27 cellular contexts compared by ENCODE assay signal in genomic region chr10:109838592-109839244, GRCh38.
DNase-seq lines count a peak whose midpoint lies in the region; ATAC-seq, FAIRE-seq and TF ChIP-seq lines count a peak whose summit lies in the region.
"Had no signal": no experiment of that assay in that cellular context is flagged by ENCODE, and none has a peak within 500 bp of the region (broad histone marks: within the 10 kb centered on the region; RNA-seq: fewer than 3 reads in every experiment).

No MANE protein-coding gene starts in this region.

- POLR2A ChIA-PET in K562 (lab: Yijun Ruan, JAX): no interaction called here

- no peak overlapping the region for H3K4me2 ChIP-seq in DND-41 (ENCODE audit: insufficient read depth, low read length)
- H3K4me2 ChIP-seq in K562 (ENCODE audit: insufficient read depth, low read length): no peak overlapping the region
- H3K4me2 ChIP-seq in neural progenitor cell: no peak overlapping the region

- H3K27me3 ChIP-seq in DND-41 (ENCODE audit: insufficient read depth, low read length, poor library complexity) (no peaks in the 10 kb centered on the region), K562 (ENCODE audit: control insufficient read depth in 2 of 2, insufficient read depth in 2 of 2, low read length in 2 of 2) (no peaks in the 10 kb centered on the region), neural progenitor cell (no peaks in the 10 kb centered on the region)
- H3K27me3 ChIP-seq: uterus had no signal

- TF ChIP-seq CTCF in DND-41 (IDR thresholded peaks at IDR 0.05; ENCODE audit: borderline replicate concordance, extremely low read depth, low read length, poor library complexity, severe bottlenecking): peak; percentile 10
- TF ChIP-seq CTCF in K562 (IDR thresholded peaks at IDR 0.05 in 2 of 3, conservative IDR thresholded peaks at IDR 0.05 in 1 of 3; ENCODE audit: insufficient read depth in 2 of 3, low read depth in 1 of 3, low read length in 3 of 3): 0 out of 6 replicates have a peak, but pooled peaks of 1 of the 3 experiments have one; percentile 12
- peak; percentile 36 for TF ChIP-seq CTCF in neural progenitor cell (IDR thresholded peaks at IDR 0.05)

- no peaks in the 10 kb centered on the region for H3K27me3 Mint-ChIP-seq in neural progenitor cell (ENCODE audit: insufficient read depth, low read depth)

- no peaks in the 10 kb centered on the region for H3K4me1 ChIP-seq in DND-41 (ENCODE audit: insufficient read depth, low read length)
- H3K4me1 ChIP-seq in K562 (replicated peaks in 1 of 2; ENCODE audit: control insufficient read depth in 2 of 2, insufficient read depth in 2 of 2, low read length in 2 of 2): no peaks in the 10 kb centered on the region
- no peaks in the 10 kb centered on the region for H3K4me1 ChIP-seq in neural progenitor cell
- H3K4me1 ChIP-seq: foreskin keratinocyte had no signal

- BruUV-seq in K562 (replicated peaks; lab: Mats Ljungman, UMichigan): no TSS peak

- no peak overlapping the region for H3K27ac Mint-ChIP-seq in neural progenitor cell
- H3K27ac Mint-ChIP-seq: activated CD8-positive, alpha-beta T cell treated with anti-CD3 and anti-CD28 coated beads, Interleukin-2, amount 10 ng/mL, durations not matched to agents 7 days and 5 days; memory B cell; stimulated activated naive B cell treated with anti-CD40 and anti-IgM and Interleukin-4, amounts not matched to agents 10 μg/mL and 1 μg/mL and 100 μg/mL, for 72 hours; T-helper 1 cell treated with Interleukin-12 subunit alpha and Interleukin-12 subunit beta and Interleukin-4 antibody, amounts not matched to agents 30 μg/mL and 1 μg/mL, for 36 hours had no signal

- H3K9ac ChIP-seq in DND-41 (ENCODE audit: low read depth, low read length): no peak overlapping the region
- H3K9ac ChIP-seq in K562 (ENCODE audit: insufficient read depth in 1 of 2, low read depth in 2 of 2, low read length in 2 of 2): no peak overlapping the region
- H3K9ac ChIP-seq in neural progenitor cell: no peak overlapping the region
- H3K9ac ChIP-seq: GM23248 had no signal

- H3K9me3 Mint-ChIP-seq in neural progenitor cell: no peaks in the 10 kb centered on the region
- H3K9me3 Mint-ChIP-seq: memory B cell; stimulated activated naive B cell treated with anti-CD40 and anti-IgM and Interleukin-4, amounts not matched to agents 10 μg/mL and 1 μg/mL and 100 μg/mL, for 72 hours; T-helper 1 cell treated with Interleukin-12 subunit alpha and Interleukin-12 subunit beta and Interleukin-4 antibody, amounts not matched to agents 30 μg/mL and 1 μg/mL, for 36 hours had no signal

- H3K4me3 ChIP-seq in DND-41 (ENCODE audit: low read depth in 1 of 2, low read length in 2 of 2) (no peak overlapping the region), K562 (no peak overlapping the region), neural progenitor cell (no peak overlapping the region)
- H3K4me3 ChIP-seq: GM23248, SJSA1, spleen, uterus had no signal

- CTCF ChIA-PET in K562 (lab: Yijun Ruan, JAX; ENCODE audit: low intra/inter-chr PET ratio): no interaction called here

- H3K9me1 ChIP-seq in K562 (ENCODE audit: control insufficient read depth, insufficient read depth, low read length): no peaks in the 10 kb centered on the region

- no peak for TF ChIP-seq POLR2A in K562 (conservative IDR thresholded peaks at IDR 0.05)

- in situ Hi-C loops in K562 (cut with MboI): no loop called here

- no peak overlapping the region for H3K27ac ChIP-seq in DND-41 (ENCODE audit: low read length)
- H3K27ac ChIP-seq in K562 (ENCODE audit: extremely low read depth, low read depth, low read length): no peak overlapping the region
- no peak overlapping the region for H3K27ac ChIP-seq in neural progenitor cell
- H3K27ac ChIP-seq: epithelial cell of prostate, foreskin keratinocyte, GM23248, SJSA1, spleen, uterus had no signal

- no peak for TF ChIP-seq EP300 in K562 (IDR thresholded peaks at IDR 0.05; ENCODE audit: low read length)

- intact Hi-C loops in K562 (cut with micrococcal nuclease): no loop called here

- DNase-seq in DND-41: no peak
- DNase-seq in K562 (ENCODE audit: extremely low read depth in 1 of 4, low spot score in 3 of 4): peak in 1 of 4 experiments; percentile 3
- DNase-seq in neural progenitor cell (ENCODE audit: low spot score): no peak
- no peak for DNase-seq in RKO (ENCODE audit: low spot score)
- no peak for DNase-seq in NCI-H2081 treated with DMSO at 0.1 percent for 48 hours (lab: John Stamatoyannopoulos, UW)
- DNase-seq: activated CD8-positive, alpha-beta T cell treated with anti-CD3 and anti-CD28 coated beads, Interleukin-2, amount 10 ng/mL, durations not matched to agents 7 days and 5 days; activated gamma-delta T cell; activated T-cell treated with anti-CD3 and anti-CD28 coated beads for 4 hours; central memory CD4-positive, alpha-beta T cell; foreskin keratinocyte; GM23248; NCI-H1417; NCI-H2107; NCI-H510A; occipital lobe; spleen; stimulated activated CD4-positive, alpha-beta T cell treated with anti-CD3 and anti-CD28 coated beads, Interleukin-4, amount 100 ng/mL, for 1 hour; stimulated activated naive B cell treated with anti-CD40 and anti-IgM and Interleukin-4, amounts not matched to agents 10 μg/mL and 1 μg/mL and 100 μg/mL, for 72 hours; uterus had no signal

- FAIRE-seq in K562 (lab: Jason Lieb, UNC): no peak
- FAIRE-seq: G401.6, RCC 7860 had no signal

- 3% methylated on average over 5 of the region's 7 CpGs for WGBS in K562 (ENCODE audit: insufficient coverage, low coverage, missing lambda C conversion rate)

- H4K20me1 ChIP-seq in DND-41 (ENCODE audit: insufficient read depth, low read length) (no peaks in the 10 kb centered on the region), K562 (replicated peaks; ENCODE audit: control insufficient read depth, insufficient read depth, low read length) (no peaks in the 10 kb centered on the region), neural progenitor cell (ENCODE audit: low read depth) (no peaks in the 10 kb centered on the region)

- no peaks in the 10 kb centered on the region for H3K36me3 ChIP-seq in DND-41 (ENCODE audit: insufficient read depth, low read length)
- H3K36me3 ChIP-seq in K562 (ENCODE audit: control insufficient read depth, insufficient read depth, low read length): no peaks in the 10 kb centered on the region
- H3K36me3 ChIP-seq in neural progenitor cell: no peaks in the 10 kb centered on the region
- H3K36me3 ChIP-seq: SJSA1, spleen, uterus had no signal

- no peaks in the 10 kb centered on the region for H3F3A ChIP-seq in neural progenitor cell (ENCODE audit: low read depth)

- H3K4me3 Mint-ChIP-seq in neural progenitor cell: no peak overlapping the region
- H3K4me3 Mint-ChIP-seq: activated CD8-positive, alpha-beta T cell treated with anti-CD3 and anti-CD28 coated beads, Interleukin-2, amount 10 ng/mL, durations not matched to agents 7 days and 5 days; memory B cell; stimulated activated naive B cell treated with anti-CD40 and anti-IgM and Interleukin-4, amounts not matched to agents 10 μg/mL and 1 μg/mL and 100 μg/mL, for 72 hours; T-helper 1 cell treated with Interleukin-12 subunit alpha and Interleukin-12 subunit beta and Interleukin-4 antibody, amounts not matched to agents 30 μg/mL and 1 μg/mL, for 36 hours had no signal

- no peaks in the 10 kb centered on the region for H3K79me2 ChIP-seq in DND-41 (ENCODE audit: insufficient read depth, low read length)
- no peaks in the 10 kb centered on the region for H3K79me2 ChIP-seq in K562 (ENCODE audit: control insufficient read depth, insufficient read depth, low read length)
- H3K79me2 ChIP-seq in neural progenitor cell (ENCODE audit: low read depth): no peaks in the 10 kb centered on the region

- peaks cover 10% of the 10 kb centered on the region for H3K4me1 Mint-ChIP-seq in neural progenitor cell
- H3K4me1 Mint-ChIP-seq: memory B cell; stimulated activated naive B cell treated with anti-CD40 and anti-IgM and Interleukin-4, amounts not matched to agents 10 μg/mL and 1 μg/mL and 100 μg/mL, for 72 hours had no signal

- TF ChIP-seq RAD21 in K562 (CRISPR knock-in tag; conservative IDR thresholded peaks at IDR 0.05 in 1 of 2, IDR thresholded peaks at IDR 0.05 in 1 of 2): peak in 1 of 2 experiments; percentile 29; a peak in 1 of 4 replicates

- H2AFZ ChIP-seq in DND-41 (ENCODE audit: low read depth, low read length) (no peak overlapping the region), K562 (ENCODE audit: low read depth, low read length) (no peak overlapping the region), neural progenitor cell (replicated peaks) (no peak overlapping the region)
- H2AFZ ChIP-seq: GM23248 had no signal

- H3K9me3 ChIP-seq in DND-41 (ENCODE audit: insufficient read depth, low read length, severe bottlenecking) (no peaks in the 10 kb centered on the region), K562 (replicated peaks; ENCODE audit: control insufficient read depth, insufficient read depth, low read depth, low read length) (no peaks in the 10 kb centered on the region), neural progenitor cell (ENCODE audit: low read depth) (no peaks in the 10 kb centered on the region)
- H3K9me3 ChIP-seq: SJSA1, spleen, uterus had no signal

- no peaks in the 10 kb centered on the region for H3K36me3 Mint-ChIP-seq in neural progenitor cell
- H3K36me3 Mint-ChIP-seq: memory B cell; stimulated activated naive B cell treated with anti-CD40 and anti-IgM and Interleukin-4, amounts not matched to agents 10 μg/mL and 1 μg/mL and 100 μg/mL, for 72 hours had no signal

- ATAC-seq in DND-41 (ENCODE audit: insufficient read depth, low read depth) (no peak), HG03159 (IDR thresholded peaks at IDR 0.05; ENCODE audit: unreplicated experiment) (peak; percentile 62), K562 (peak; percentile 63), GM19324 (IDR thresholded peaks at IDR 0.05; ENCODE audit: low FRiP score, unreplicated experiment) (no peak)
- ATAC-seq: activated CD8-positive, alpha-beta T cell treated with anti-CD3 and anti-CD28 coated beads, Interleukin-2, amount 10 ng/mL, durations not matched to agents 7 days and 5 days; foreskin keratinocyte; stimulated activated naive B cell treated with anti-CD40 and anti-IgM and Interleukin-4, amounts not matched to agents 10 μg/mL and 1 μg/mL and 100 μg/mL, for 72 hours had no signal

TF ChIP-seq in K562, 482 proteins besides CTCF, POLR2A, EP300 and RAD21 (continues in another document):
- TF ChIP-seq FOXK1 (CRISPR knock-in tag; IDR thresholded peaks at IDR 0.05; ENCODE audit: borderline replicate concordance): no peak

Comparison
In these comparisons a context has a peak if more than half of its experiments do, and no peak if none do; other contexts are left out.
1. ATAC-seq: peak in HG03159 (single experiment) and K562 (single experiment); none in DND-41 (single experiment) and GM19324 (single experiment).